In the genomic region with DNA sequence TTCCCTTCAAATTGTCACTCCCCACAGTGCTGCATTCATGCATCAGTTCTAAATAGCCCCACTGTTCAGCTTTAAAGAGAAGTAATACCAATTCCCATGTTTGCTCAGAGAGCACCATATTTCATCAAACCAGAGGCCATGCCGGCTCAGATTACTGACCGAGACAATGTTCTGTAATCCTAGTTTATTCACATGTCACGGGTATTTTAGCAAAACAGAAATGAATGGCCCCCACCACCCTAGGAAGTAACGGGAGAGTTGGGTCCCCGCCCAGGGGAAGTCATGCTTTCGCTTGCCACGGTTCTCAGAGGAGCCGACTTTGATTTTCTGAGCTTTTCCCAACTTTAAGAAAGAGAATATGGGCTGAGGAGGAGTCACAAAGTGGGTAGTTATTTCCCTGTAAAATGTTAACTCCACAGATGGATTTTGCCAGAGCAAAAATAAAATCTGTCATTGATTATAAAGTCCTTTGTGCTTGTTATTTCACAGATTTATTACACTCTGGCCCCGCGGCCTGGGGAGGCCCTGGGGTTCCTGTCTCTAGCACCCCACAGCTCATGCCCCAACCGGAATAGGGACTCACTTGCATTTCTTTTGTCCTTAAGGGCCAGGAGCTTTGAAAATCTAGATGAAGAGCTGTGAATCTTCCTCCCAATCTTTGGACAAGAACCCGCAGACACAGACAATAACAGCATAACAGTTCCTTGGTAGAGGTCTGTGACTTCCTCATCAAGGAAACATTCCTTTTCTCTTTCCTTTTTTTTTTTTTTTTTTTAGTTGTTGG, we compare ENCODE assay signal across 1 cellular context.
A peak's percentile ranks its signal among the peaks of the same experiment; 100 is the strongest.
TF ChIP-seq lines count a peak whose summit lies in the region.

No MANE protein-coding gene starts in this region.

TF ChIP-seq in HepG2, 621 proteins besides CTCF, POLR2A, EP300 and RAD21:
- TF ChIP-seq EZH2 (conservative IDR thresholded peaks at IDR 0.05; ENCODE audit: low read depth, low read length) (0 out of 2 replicates have a peak, but pooled peaks have one; percentile 42), ZNF607 (CRISPR knock-in tag; IDR thresholded peaks at IDR 0.05; ENCODE audit: borderline replicate concordance) (no peak)
